ENCODE assay signal across 8 cellular contexts in genomic region chr20:10261702-10262101, GRCh38. TPM values are rescaled to one million over a fixed set of nuclear protein-coding genes. Genes with fewer than 3 reads are reported as not detected.
"Had no signal": no experiment of that assay in that cellular context is flagged by ENCODE, and none has a peak within 500 bp of the region (broad histone marks: within the 10 kb centered on the region; RNA-seq: fewer than 3 reads in every experiment).

No MANE protein-coding gene starts in this region.

- DNase-seq: IMR-90, KBM-7, KG1 had no signal

- H3K4me3 ChIP-seq: K562 had no signal

- ATAC-seq: K562 had no signal

- FAIRE-seq: HTR-8/SVneo, K562 had no signal

- H3K27ac ChIP-seq: HL-60 had no signal

RNA-seq across cellular contexts. Expression of gene SNAP25, which starts 43.1 kb away (rescaled TPM):
- total RNA-seq: HT-29, K562 had no signal
- polyA plus RNA-seq: IgD-negative memory B cell had no signal
